In genomic region chr16:8905168-8905762, GRCh38 we compare ENCODE assay signal across 8 cellular contexts. TPM values are rescaled to one million over a fixed set of nuclear protein-coding genes. Genes with fewer than 3 reads are reported as not detected.
DNase-seq lines count a peak whose midpoint lies in the region; ATAC-seq and TF ChIP-seq lines count a peak whose summit lies in the region.

No MANE protein-coding gene starts in this region.

- H3K27ac ChIP-seq in Karpas-422 (ENCODE audit: low read length) (no peak overlapping the region), VCaP (no peak overlapping the region), left lung (no peak overlapping the region)

- H2AFZ ChIP-seq in Karpas-422 (ENCODE audit: low read length): no peak overlapping the region

- H3K27me3 ChIP-seq in Karpas-422 (ENCODE audit: low read length): no peaks in the 10 kb centered on the region
- H3K27me3 ChIP-seq in left lung: no peaks in the 10 kb centered on the region

- H3K36me3 ChIP-seq in Karpas-422 (ENCODE audit: insufficient read depth, low read length): peaks cover 34% of the 10 kb centered on the region; the same call in 1 of the 2 replicates
- H3K36me3 ChIP-seq in left lung: peaks cover 10 to 100% of the 10 kb centered on the region in 2 donors

- H3K9ac ChIP-seq in Karpas-422 (ENCODE audit: low read length): no peak overlapping the region

- ATAC-seq in left lung (peak; percentile 64), GM19328 (IDR thresholded peaks at IDR 0.05; ENCODE audit: unreplicated experiment) (no peak)

- intact Hi-C loops in left lung (cut with DNase I): loop anchor here in 1 of 2 donors (10.0 kb wide), 1 partner anchor 100 kb away; no protein-coding TSS in a partner anchor

- no peaks in the 10 kb centered on the region for H3K9me2 ChIP-seq in Karpas-422 (replicated peaks; ENCODE audit: insufficient read depth, low read length)

- H3K4me2 ChIP-seq in Karpas-422 (ENCODE audit: low read depth, low read length, poor library complexity, severe bottlenecking): no peak overlapping the region

- peak; percentile 61 for TF ChIP-seq CTCF in VCaP (conservative IDR thresholded peaks at IDR 0.05)
- TF ChIP-seq CTCF in left lung (IDR thresholded peaks at IDR 0.05): no peak

- DNase-seq in DMS 273 (lab: John Stamatoyannopoulos, UW; ENCODE audit: unreplicated experiment): peak; percentile 60
- DNase-seq in DMS 273 treated with DMSO at 0.1 percent for 48 hours (lab: John Stamatoyannopoulos, UW): no peak
- peak; percentile 69 for DNase-seq in Karpas-422
- no peak for DNase-seq in left lung
- DNase-seq in ecto neural progenitor cell (ENCODE audit: low spot score): no peak
- no peak for DNase-seq in activated CD8-positive, alpha-beta memory T cell treated with anti-CD3 and anti-CD28 coated beads, Interleukin-2, amount 50 U/mL, for 48 hours

- H3K9me3 ChIP-seq in Karpas-422 (ENCODE audit: low read length) (no peaks in the 10 kb centered on the region), left lung (no peaks in the 10 kb centered on the region)

- H3K4me1 ChIP-seq in Karpas-422 (ENCODE audit: low read length) (peaks cover 10% of the 10 kb centered on the region), left lung (peaks cover 0 to 4% of the 10 kb centered on the region in 2 donors)

- H3K4me3 ChIP-seq in Karpas-422 (ENCODE audit: low read length) (no peak overlapping the region), left lung (no peak overlapping the region)

- H4K20me1 ChIP-seq in Karpas-422 (ENCODE audit: insufficient read depth, low read depth, low read length): peaks cover 11% of the 10 kb centered on the region; the same call in 1 of the 2 replicates

- H3K79me2 ChIP-seq in Karpas-422 (ENCODE audit: low read length): no peaks in the 10 kb centered on the region

RNA-seq across cellular contexts. Expression of gene LITAFD, which starts 23.1 kb away (rescaled TPM):
- 0.45 TPM in 1 of 2 replicates, not detected in the other for total RNA-seq in Karpas-422 (2014; rRNA removed; shearing (Covaris generic); ENCODE audit: low replicate concordance)
- total RNA-seq in left lung: not detected

RNA-seq across cellular contexts. Expression of gene CARHSP1, which starts 36.5 kb away (rescaled TPM):
- 48.3 and 64.4 TPM in 2 replicates for total RNA-seq in Karpas-422 (2014; rRNA removed; shearing (Covaris generic); ENCODE audit: low replicate concordance)
- 10 to 100 TPM; 74.0 to 96.0 TPM for total RNA-seq in left lung

RNA-seq across cellular contexts. Expression of gene USP7, which starts 58.4 kb away (rescaled TPM):
- 38.6 and 42.5 TPM in 2 replicates for total RNA-seq in Karpas-422 (2014; rRNA removed; shearing (Covaris generic); ENCODE audit: low replicate concordance)
- 10 to 100 TPM; 70.4 to 98.4 TPM for total RNA-seq in left lung

Comparison
In these comparisons a context has a peak if more than half of its experiments do, and no peak if none do; other contexts are left out.
1. DNase-seq: peak in DMS 273 (single experiment) and Karpas-422 (single experiment); none in DMS 273 treated with DMSO at 0.1 percent for 48 hours (single experiment), left lung (0 of 2), ecto neural progenitor cell (single experiment) and activated CD8-positive, alpha-beta memory T cell treated with anti-CD3 and anti-CD28 coated beads, Interleukin-2, amount 50 U/mL, for 48 hours (single experiment).